In the genomic region with DNA sequence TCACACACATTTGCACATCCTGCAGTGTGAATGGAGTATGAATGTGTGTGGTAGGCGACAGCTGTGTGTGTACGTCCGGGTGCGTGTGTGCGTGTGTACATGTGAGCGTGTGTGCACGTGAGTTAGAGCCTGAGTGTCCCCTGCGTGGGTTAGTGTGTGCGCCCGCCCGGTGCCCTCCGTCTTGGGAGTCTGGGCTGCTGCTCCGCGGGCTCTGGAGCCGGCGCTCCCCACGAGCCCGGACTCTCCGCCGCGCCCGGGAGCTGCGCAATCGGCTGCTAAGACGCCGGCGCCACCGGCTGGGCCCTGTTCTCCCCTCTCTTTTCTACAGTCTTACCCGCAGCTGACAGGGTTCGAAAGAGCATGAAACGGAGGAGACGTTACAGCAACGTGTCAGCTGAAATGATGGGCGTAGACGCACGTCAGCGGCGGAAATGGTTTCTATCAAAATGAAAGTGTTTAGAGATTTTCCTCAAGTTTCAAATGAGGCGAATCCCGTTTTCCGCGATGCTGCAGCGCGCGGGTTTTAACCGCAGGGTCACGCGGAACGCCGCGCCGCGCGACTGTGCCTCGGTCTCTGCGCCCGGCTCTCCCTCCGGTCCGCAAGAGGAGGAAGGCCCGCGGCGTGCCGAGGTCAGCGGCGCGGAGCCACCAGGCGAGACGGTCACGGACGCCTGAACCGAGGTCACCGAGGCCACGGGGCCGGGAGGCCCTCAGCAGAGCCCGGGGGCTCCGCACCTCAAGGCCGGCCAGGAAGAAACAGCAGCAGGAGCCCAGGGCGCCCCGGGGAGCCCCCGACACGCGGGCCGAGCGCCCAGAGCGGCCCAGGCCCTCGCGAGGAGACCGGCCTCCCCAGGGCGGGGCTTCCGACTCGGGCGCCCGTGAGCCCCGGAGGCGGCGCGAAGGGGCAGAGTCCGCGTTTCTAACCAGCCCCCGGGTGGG, we compare ENCODE assay signal across 7 cellular contexts.
DNase-seq lines count a peak whose midpoint lies in the region; ATAC-seq and TF ChIP-seq lines count a peak whose summit lies in the region.

No MANE protein-coding gene starts in this region.

- 0 to 3% methylated on average over 6 to 44 of the region's 100 CpGs for WGBS in esophagus squamous epithelium, 2 donors

- no peak for TF ChIP-seq CTCF in esophagus squamous epithelium (IDR thresholded peaks at IDR 0.05)

- peak overlapping the region; percentile 46 to 75 (median 60) for H3K4me3 ChIP-seq in esophagus squamous epithelium

- intact Hi-C loops in esophagus squamous epithelium (cut with DNase I): no loop called here

- peaks cover 0 to 54% (median 0%) of the 10 kb centered on the region in 4 donors for H3K27me3 ChIP-seq in esophagus squamous epithelium

- H3K9me3 ChIP-seq in esophagus squamous epithelium: no peaks in the 10 kb centered on the region

- no peaks in the 10 kb centered on the region for H3K36me3 ChIP-seq in esophagus squamous epithelium

- peak overlapping the region; percentile 85 to 93 (median 90) for H3K4me3 Mint-ChIP-seq in naive B cell

- peaks cover 0 to 4% (median 0%) of the 10 kb centered on the region in 7 donors for H3K9me3 Mint-ChIP-seq in naive B cell

- H3K27me3 Mint-ChIP-seq in naive B cell: peaks cover 0 to 30% (median 0%) of the 10 kb centered on the region in 3 donors

- peak overlapping the region; percentile 40 to 79 (median 62) for H3K27ac ChIP-seq in esophagus squamous epithelium

- H3K4me1 ChIP-seq in esophagus squamous epithelium: peaks cover 4 to 24% (median 7%) of the 10 kb centered on the region in 3 donors

- peaks cover 6 to 10% (median 8%) of the 10 kb centered on the region in 3 donors for H3K4me1 Mint-ChIP-seq in naive B cell

- peak; percentile 30 for DNase-seq in NCI-H1694 (lab: John Stamatoyannopoulos, UW)
- DNase-seq in activated T-cell treated with anti-CD3 and anti-CD28 coated beads for 1 hour (ENCODE audit: low read depth): peak; percentile 35
- DNase-seq in esophagus squamous epithelium (lab: John Stamatoyannopoulos, UW): no peak
- peak; percentile 46 for DNase-seq in naive B cell
- peak; percentile 20 to 55 for DNase-seq in stimulated activated CD8-positive, alpha-beta memory T cell treated with anti-CD3 and anti-CD28 coated beads, Interleukin-7, amount 100 ng/mL, for 48 hours (ENCODE audit: extremely low read depth in 1 of 2, low read depth in 1 of 2)
- no peak for DNase-seq in cortex of kidney (lab: John Stamatoyannopoulos, UW)

- TF ChIP-seq POLR2A in GM18526 (IDR thresholded peaks at IDR 0.05; ENCODE audit: extremely low read depth, insufficient read length) (peak; percentile 21), esophagus squamous epithelium (IDR thresholded peaks at IDR 0.05) (no peak)

- peak overlapping the region; percentile 81 to 96 (median 94) for H3K27ac Mint-ChIP-seq in naive B cell

- peak; percentile 65 to 68 for ATAC-seq in naive B cell (ENCODE audit: low read depth in 2 of 2)

- H3K36me3 Mint-ChIP-seq in naive B cell: no peaks in the 10 kb centered on the region

Comparison
In these comparisons a context has a peak if more than half of its experiments do, and no peak if none do; other contexts are left out.
1. DNase-seq: peak in NCI-H1694 (single experiment), activated T-cell treated with anti-CD3 and anti-CD28 coated beads for 1 hour (single experiment), naive B cell (single experiment) and stimulated activated CD8-positive, alpha-beta memory T cell treated with anti-CD3 and anti-CD28 coated beads, Interleukin-7, amount 100 ng/mL, for 48 hours (2 of 2); none in esophagus squamous epithelium (single experiment) and cortex of kidney (single experiment).